Comparison of ENCODE assay signal across 10 cellular contexts in the genomic region with DNA sequence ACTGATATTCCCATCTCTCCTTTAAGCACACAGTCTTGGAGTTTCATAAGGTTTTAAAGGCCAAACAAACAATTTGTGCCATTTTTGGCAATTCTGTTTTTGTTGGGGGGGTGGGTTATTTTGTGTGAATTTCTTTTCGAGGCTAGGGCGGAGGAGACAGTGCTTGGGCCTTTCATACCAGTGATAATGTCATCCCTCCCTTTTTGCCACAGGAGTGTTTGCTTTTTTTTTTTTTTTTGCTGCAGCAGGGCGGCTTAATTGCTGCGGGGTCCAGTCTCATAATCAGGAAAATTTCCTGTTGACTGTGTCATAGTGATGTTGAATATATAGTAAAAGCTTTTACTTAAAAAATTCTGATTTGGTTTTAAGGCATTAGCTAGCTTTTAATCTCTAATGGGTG. TPM values are rescaled to one million over a fixed set of nuclear protein-coding genes. Genes with fewer than 3 reads are reported as not detected.
DNase-seq lines count a peak whose midpoint lies in the region; ATAC-seq and TF ChIP-seq lines count a peak whose summit lies in the region.
"Had no signal": no experiment of that assay in that cellular context is flagged by ENCODE, and none has a peak within 500 bp of the region (broad histone marks: within the 10 kb centered on the region; RNA-seq: fewer than 3 reads in every experiment).

No MANE protein-coding gene starts in this region.

- CTCF ChIA-PET in activated B cell treated with CpG ODN at 0.5 μM for 24 hours (lab: Charles Lee), result no interaction called here

- intact Hi-C loops in activated B cell treated with CpG ODN at 0.5 μM for 24 hours (cut with micrococcal nuclease), result no loop called here

- no peaks in the 10 kb centered on the region for H3K9me3 ChIP-seq in iPS-15b (ENCODE audit: control insufficient read depth, insufficient read depth, low read length)

- ATAC-seq in activated B cell treated with CpG ODN at 0.5 μM for 24 hours (ENCODE audit: low read depth), result no peak
- ATAC-seq in stimulated activated naive CD8-positive, alpha-beta T cell treated with anti-CD3 and anti-CD28 coated beads, Interleukin-15, amount 100 ng/mL, for 72 hours, result no peak

- H3K4me3 Mint-ChIP-seq in activated B cell treated with CpG ODN at 0.5 μM for 24 hours, result peak overlapping the region; percentile 94
- H3K4me3 Mint-ChIP-seq in stimulated activated naive CD8-positive, alpha-beta T cell treated with anti-CD3 and anti-CD28 coated beads, Interleukin-15, amount 100 ng/mL, for 72 hours, result peak overlapping the region; percentile 81 to 93

- H3K4me1 Mint-ChIP-seq in activated B cell treated with CpG ODN at 0.5 μM for 24 hours, result peaks cover 49% of the 10 kb centered on the region
- H3K4me1 Mint-ChIP-seq in stimulated activated naive CD8-positive, alpha-beta T cell treated with anti-CD3 and anti-CD28 coated beads, Interleukin-15, amount 100 ng/mL, for 72 hours, result peaks cover 36% of the 10 kb centered on the region

- no peaks in the 10 kb centered on the region for H3K9me3 Mint-ChIP-seq in activated B cell treated with CpG ODN at 0.5 μM for 24 hours
- H3K9me3 Mint-ChIP-seq in stimulated activated naive CD8-positive, alpha-beta T cell treated with anti-CD3 and anti-CD28 coated beads, Interleukin-15, amount 100 ng/mL, for 72 hours, result no peaks in the 10 kb centered on the region

- peak; percentile 7 for DNase-seq in DMS79 (lab: John Stamatoyannopoulos, UW)
- DNase-seq in DMS79 treated with DMSO at 0.1 percent for 48 hours (lab: John Stamatoyannopoulos, UW), result no peak
- no peak for DNase-seq in activated B cell treated with CpG ODN at 0.5 μM for 24 hours
- DNase-seq in stimulated activated naive CD8-positive, alpha-beta T cell treated with anti-CD3 and anti-CD28 coated beads, Interleukin-15, amount 100 ng/mL, for 72 hours, result no peak
- no peak for DNase-seq in putamen (ENCODE audit: low spot score)
- DNase-seq in nucleus accumbens (lab: John Stamatoyannopoulos, UW), result no peak
- no peak for DNase-seq in NK-92 (lab: John Stamatoyannopoulos, UW; ENCODE audit: unreplicated experiment)
- DNase-seq: 8988T, NCI-H1436 treated with DMSO at 0.1 percent for 48 hours had no signal

- peaks cover 4% of the 10 kb centered on the region for H3K4me1 ChIP-seq in iPS-15b (ENCODE audit: control insufficient read depth, insufficient read depth, low read length)

- POLR2A ChIA-PET in activated B cell treated with CpG ODN at 0.5 μM for 24 hours (lab: Charles Lee), result interaction anchor here (0.5 to 1.2 kb wide), 4 partner anchors 14 to 1548 kb away, joined by 3 to 9 read pairs (median 4); a partner anchor contains a TSS

- peaks cover 11% of the 10 kb centered on the region for H3K36me3 Mint-ChIP-seq in activated B cell treated with CpG ODN at 0.5 μM for 24 hours (ENCODE audit: low read depth)

- no peaks in the 10 kb centered on the region for H3K27me3 ChIP-seq in iPS-15b (ENCODE audit: control insufficient read depth, insufficient read depth, low read length)

- peak overlapping the region; percentile 63 for H3K4me3 ChIP-seq in iPS-15b (ENCODE audit: low read depth, low read length)

- peak overlapping the region; percentile 89 for H3K27ac Mint-ChIP-seq in activated B cell treated with CpG ODN at 0.5 μM for 24 hours
- H3K27ac Mint-ChIP-seq in stimulated activated naive CD8-positive, alpha-beta T cell treated with anti-CD3 and anti-CD28 coated beads, Interleukin-15, amount 100 ng/mL, for 72 hours, result peak overlapping the region; percentile 88 to 94

- no peak overlapping the region for H3K9ac ChIP-seq in iPS-15b (ENCODE audit: low read depth, low read length)

- H3K36me3 ChIP-seq in iPS-15b (ENCODE audit: control insufficient read depth, insufficient read depth, low read length), result peaks cover 2% of the 10 kb centered on the region

- TF ChIP-seq CTCF in activated B cell treated with CpG ODN at 0.5 μM for 24 hours (IDR thresholded peaks at IDR 0.05), result no peak

- H3K27me3 Mint-ChIP-seq in activated B cell treated with CpG ODN at 0.5 μM for 24 hours, result no peaks in the 10 kb centered on the region
- H3K27me3 Mint-ChIP-seq in stimulated activated naive CD8-positive, alpha-beta T cell treated with anti-CD3 and anti-CD28 coated beads, Interleukin-15, amount 100 ng/mL, for 72 hours, result no peaks in the 10 kb centered on the region

RNA-seq across cellular contexts. Expression of a gene that starts 1.7 kb away (rescaled TPM):
- 134 and 138 TPM in 2 replicates for total RNA-seq in activated B cell treated with CpG ODN at 0.5 μM for 24 hours
